Comparison of ENCODE assay signal across 6 cellular contexts in genomic region chr14:22887260-22887989, GRCh38. TPM values are rescaled to one million over a fixed set of nuclear protein-coding genes. Genes with fewer than 3 reads are reported as not detected.
DNase-seq lines count a peak whose midpoint lies in the region; ATAC-seq, FAIRE-seq and TF ChIP-seq lines count a peak whose summit lies in the region.

No MANE protein-coding gene starts in this region.

- H3K27ac ChIP-seq in SU-DHL-6 (ENCODE audit: low read depth, low read length) (peak overlapping the region; percentile 86), sigmoid colon (peak overlapping the region; percentile 48 to 73 (median 69))

- peaks cover 0 to 34% (median 24%) of the 10 kb centered on the region in 4 donors for H3K4me1 ChIP-seq in sigmoid colon

- H3K27me3 ChIP-seq in SU-DHL-6 (ENCODE audit: low read length) = no peaks in the 10 kb centered on the region
- H3K27me3 ChIP-seq in sigmoid colon = no peaks in the 10 kb centered on the region

- H3K36me3 ChIP-seq in SU-DHL-6 (ENCODE audit: low read length) = no peaks in the 10 kb centered on the region
- no peaks in the 10 kb centered on the region for H3K36me3 ChIP-seq in sigmoid colon

- H3K9me2 ChIP-seq in SU-DHL-6 (replicated peaks; ENCODE audit: insufficient read depth, low read length) = no peaks in the 10 kb centered on the region

- H3K9ac ChIP-seq in SU-DHL-6 (ENCODE audit: low read length) = peak overlapping the region; percentile 50

- no peaks in the 10 kb centered on the region for H3K79me2 ChIP-seq in SU-DHL-6 (ENCODE audit: insufficient read depth, low read length)

- H3K4me2 ChIP-seq in SU-DHL-6 (ENCODE audit: low read depth, low read length, poor library complexity, severe bottlenecking) = peak overlapping the region; percentile 78

- H2AFZ ChIP-seq in SU-DHL-6 (ENCODE audit: low read depth, low read length, severe bottlenecking) = peak overlapping the region; percentile 69

- H4K20me1 ChIP-seq in SU-DHL-6 (ENCODE audit: low read depth, low read length) = no peaks in the 10 kb centered on the region

- no peak for TF ChIP-seq CTCF in SU-DHL-6 (IDR thresholded peaks at IDR 0.05; ENCODE audit: insufficient read depth, low read length, poor library complexity, severe bottlenecking)
- TF ChIP-seq CTCF in sigmoid colon (IDR thresholded peaks at IDR 0.05) = no peak

- no peak for TF ChIP-seq POLR2A in sigmoid colon (IDR thresholded peaks at IDR 0.05)

- H3F3A ChIP-seq in SU-DHL-6 (ENCODE audit: insufficient read depth) = peaks cover 24% of the 10 kb centered on the region

- no peaks in the 10 kb centered on the region for H3K9me3 ChIP-seq in SU-DHL-6 (ENCODE audit: insufficient read depth, low read length)
- no peaks in the 10 kb centered on the region for H3K9me3 ChIP-seq in sigmoid colon

- TF ChIP-seq EP300 in sigmoid colon (IDR thresholded peaks at IDR 0.05) = no peak

- H3K4me3 ChIP-seq in SU-DHL-6 (ENCODE audit: insufficient read depth, low read length, poor library complexity, severe bottlenecking) (peak overlapping the region; percentile 52), sigmoid colon (peak overlapping the region; percentile 44 to 61 (median 52))

- FAIRE-seq in GM19239 (lab: Jason Lieb, UNC) = peak; percentile 86

- intact Hi-C loops in sigmoid colon (cut with DNase I) = no loop called here

- no peak for ATAC-seq in HG02973 (IDR thresholded peaks at IDR 0.05; ENCODE audit: unreplicated experiment)

- 19 to 22% methylated on average over 11 of the region's 11 CpGs for WGBS in sigmoid colon, 2 donors

- DNase-seq in GM19239 (ENCODE audit: insufficient read length, low spot score) (peak; percentile 46), HK-2 (ENCODE audit: unreplicated experiment) (peak; percentile 58), fibroblast of gingiva (ENCODE audit: low read depth) (peak; percentile 64), sigmoid colon (peak; percentile 80)

RNA-seq across cellular contexts. Expression of gene REM2, which starts 4.4 kb away (rescaled TPM):
- 1 to 10 TPM in 1 of 4 donors, under 1 TPM in 2, not detected in 1; 0.71 to 1.4 (median 0.81) TPM for total RNA-seq in sigmoid colon
- under 1 TPM in 2 of 3 donors, not detected in 1; 0.60 to 0.96 TPM for polyA plus RNA-seq in sigmoid colon

RNA-seq across cellular contexts. Expression of gene LRP10, which starts 15.9 kb away (rescaled TPM):
- 100 to 1,000 TPM in 2 of 4 donors, 10 to 100 TPM in 2; 75.3 to 124 (median 95.1) TPM for total RNA-seq in sigmoid colon
- polyA plus RNA-seq in sigmoid colon = 100 to 1,000 TPM in 1 of 3 donors, 10 to 100 TPM in 2; 34.4 to 139 (median 42.6) TPM

RNA-seq across cellular contexts. Expression of gene RBM23, which starts 31.5 kb away (rescaled TPM):
- 1,000 to 10,000 TPM in 1 of 4 donors, 100 to 1,000 TPM in 3; 356 to 5,076 (median 594) TPM for total RNA-seq in sigmoid colon
- polyA plus RNA-seq in sigmoid colon = 10 to 100 TPM; 31.8 to 46.5 (median 40.8) TPM

RNA-seq across cellular contexts. Expression of gene PRMT5, which starts 41.8 kb away (rescaled TPM):
- total RNA-seq in sigmoid colon = 10 to 100 TPM; 33.3 to 61.7 (median 44.7) TPM
- polyA plus RNA-seq in sigmoid colon = 10 to 100 TPM; 33.3 to 66.7 (median 55.4) TPM

RNA-seq across cellular contexts. Expression of gene MMP14, which starts 51.0 kb away (rescaled TPM):
- 100 to 1,000 TPM in 3 of 4 donors, 10 to 100 TPM in 1; 86.6 to 140 (median 115) TPM for total RNA-seq in sigmoid colon
- polyA plus RNA-seq in sigmoid colon = 10 to 100 TPM; 21.0 to 85.4 (median 33.5) TPM
